Comparison of ENCODE assay signal across 1 cellular context in genomic region chr2:23618696-23619530, GRCh38.
TF ChIP-seq lines count a peak whose summit lies in the region.

No MANE protein-coding gene starts in this region.

TF ChIP-seq in SK-N-SH, 30 proteins besides CTCF, POLR2A, EP300 and RAD21 (continued from another document):
- no peak for TF ChIP-seq SMC3 (IDR thresholded peaks at IDR 0.05; ENCODE audit: low read depth, low read length)
- no peak for TF ChIP-seq TCF12 (IDR thresholded peaks at IDR 0.05)
- no peak for TF ChIP-seq ZBTB33 (IDR thresholded peaks at IDR 0.05; ENCODE audit: borderline replicate concordance, low read depth)
- no peak for TF ChIP-seq TAF1 (IDR thresholded peaks at IDR 0.05; ENCODE audit: borderline replicate concordance, low read depth, low read length)
- TF ChIP-seq FOSL2 (IDR thresholded peaks at IDR 0.05; ENCODE audit: borderline replicate concordance, low read depth): no peak
- no peak for TF ChIP-seq MXI1 (IDR thresholded peaks at IDR 0.05; ENCODE audit: low read depth, low read length)
- peak; percentile 42; the same call in 1 of the 2 replicates for TF ChIP-seq RCOR1 (IDR thresholded peaks at IDR 0.05; ENCODE audit: low read length)
- TF ChIP-seq SIN3A (IDR thresholded peaks at IDR 0.05; ENCODE audit: borderline replicate concordance, low read depth, low read length): no peak
- peak; percentile 28 for TF ChIP-seq GATA2 (CRISPR knock-in tag; IDR thresholded peaks at IDR 0.05)
- no peak for TF ChIP-seq EZH2phosphoT487 (IDR thresholded peaks at IDR 0.05; ENCODE audit: borderline replicate concordance, low read depth)
- TF ChIP-seq USF2 (IDR thresholded peaks at IDR 0.05; ENCODE audit: borderline replicate concordance, low read depth, low read length): no peak
- TF ChIP-seq PBX3 (IDR thresholded peaks at IDR 0.05): no peak
- no peak for TF ChIP-seq MAX (IDR thresholded peaks at IDR 0.05; ENCODE audit: low read depth)
- no peak for TF ChIP-seq POLR2AphosphoS5 (IDR thresholded peaks at IDR 0.05; ENCODE audit: low read depth, low read length)
- TF ChIP-seq RXRA (IDR thresholded peaks at IDR 0.05; ENCODE audit: borderline replicate concordance, low read depth): no peak
- no peak for TF ChIP-seq TEAD4 (IDR thresholded peaks at IDR 0.05; ENCODE audit: borderline replicate concordance, insufficient read depth)
- TF ChIP-seq CHD2 (IDR thresholded peaks at IDR 0.05; ENCODE audit: low read length, partially characterized antibody): peak; percentile 32
